In the genomic region with DNA sequence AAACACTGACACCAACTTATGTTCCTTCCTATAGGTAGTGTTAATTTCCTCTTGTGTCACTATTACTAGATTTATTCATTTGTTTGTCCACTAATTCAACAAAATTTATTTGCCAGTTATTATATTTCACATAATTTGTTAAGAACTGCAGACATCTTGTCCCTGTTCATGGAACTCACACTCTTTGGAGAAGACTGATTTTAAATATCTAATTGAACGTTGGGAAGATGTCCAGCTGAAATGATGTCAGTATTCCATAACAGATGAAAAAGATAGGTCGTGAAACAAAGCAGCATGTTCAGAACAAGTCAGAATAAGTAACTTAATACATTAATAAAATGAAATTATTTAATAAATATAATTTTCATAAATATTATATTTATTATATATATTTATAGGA, we compare ENCODE assay signal across 2 cellular contexts.
TF ChIP-seq lines count a peak whose summit lies in the region.

No MANE protein-coding gene starts in this region.

TF ChIP-seq in SK-N-SH, 30 proteins besides CTCF, POLR2A, EP300 and RAD21 (continued from another document):
- TF ChIP-seq GATA2 (CRISPR knock-in tag; IDR thresholded peaks at IDR 0.05): no peak
- TF ChIP-seq PBX3 (IDR thresholded peaks at IDR 0.05): no peak
TF ChIP-seq in SK-N-SH: peak in this region for 0.

TF ChIP-seq in WTC11, 78 proteins besides CTCF, POLR2A, EP300 and RAD21 (continued from another document):
- TF ChIP-seq AFF4 (CRISPR knock-in tag; IDR thresholded peaks at IDR 0.05; ENCODE audit: borderline replicate concordance): no peak
